ENCODE assay signal across 10 cellular contexts in the genomic region with DNA sequence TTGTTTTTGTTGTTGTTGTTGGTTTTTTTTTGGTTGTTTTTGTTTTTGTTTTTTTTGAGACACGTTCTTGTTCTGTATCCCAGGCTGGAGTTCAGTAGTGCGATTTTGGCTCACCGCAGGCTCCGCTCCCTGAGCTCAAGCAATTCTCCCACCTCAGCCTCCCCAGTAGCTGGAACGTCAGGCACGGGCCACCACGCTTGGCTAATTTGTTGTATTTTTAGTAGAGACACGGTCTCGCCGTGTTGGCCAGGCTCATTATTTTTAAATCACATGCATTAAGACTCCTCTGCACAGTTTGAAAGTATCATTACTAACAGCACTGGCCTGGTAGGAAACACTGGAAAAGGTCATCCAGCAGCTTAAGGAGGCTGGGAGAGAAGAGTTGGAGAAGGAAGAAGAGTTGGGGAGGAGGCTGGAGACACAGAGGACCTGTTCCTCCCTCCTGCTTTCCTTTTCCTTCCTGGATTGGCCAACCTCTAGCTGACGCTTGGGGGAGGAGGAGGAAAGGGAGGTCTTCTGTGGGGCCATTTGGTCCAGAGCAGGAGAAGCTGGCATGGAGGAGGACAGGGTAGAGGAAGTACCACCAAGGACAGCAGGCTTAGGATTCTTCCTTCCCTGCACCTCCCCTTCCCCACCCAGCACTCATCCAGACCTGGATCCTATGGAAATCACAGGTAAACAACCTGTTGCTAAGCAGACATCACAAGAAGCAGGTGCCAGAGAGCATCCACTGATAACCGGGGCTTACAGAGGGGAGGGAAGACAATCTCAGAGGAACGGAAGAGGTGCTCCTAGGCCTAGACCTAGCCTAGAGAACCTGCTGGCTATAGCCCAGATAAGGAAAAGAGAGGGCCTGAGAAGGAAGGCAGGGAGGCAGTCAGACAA.
DNase-seq lines count a peak whose midpoint lies in the region; ATAC-seq, FAIRE-seq and TF ChIP-seq lines count a peak whose summit lies in the region.
"Had no signal": no experiment of that assay in that cellular context is flagged by ENCODE, and none has a peak within 500 bp of the region (broad histone marks: within the 10 kb centered on the region; RNA-seq: fewer than 3 reads in every experiment).

No MANE protein-coding gene starts in this region.

- H4K91ac ChIP-seq in H1 (replicated peaks; ENCODE audit: insufficient read length, low read length) = no peak overlapping the region

- no peak overlapping the region for H4K5ac ChIP-seq in H1 (ENCODE audit: insufficient read length, low read depth, low read length)

- TF ChIP-seq RAD21 in H1 (IDR thresholded peaks at IDR 0.05 in 1 of 2, conservative IDR thresholded peaks at IDR 0.05 in 1 of 2; ENCODE audit: low read depth in 2 of 2, low read length in 2 of 2) = no peak

- H3K36me3 ChIP-seq in CD8-positive, alpha-beta T cell (ENCODE audit: insufficient read depth, low read length) = no peaks in the 10 kb centered on the region
- H3K36me3 ChIP-seq in H1 (ENCODE audit: control insufficient read depth in 2 of 4, insufficient read depth in 4 of 4, low read length in 3 of 4) (no peaks in the 10 kb centered on the region), PC-3 (ENCODE audit: low read depth, low read length) (no peaks in the 10 kb centered on the region)

- H3K4me1 Mint-ChIP-seq in CD8-positive, alpha-beta T cell (ENCODE audit: low read depth) = peaks cover 26% of the 10 kb centered on the region
- peaks cover 11 to 17% (median 14%) of the 10 kb centered on the region in 3 donors for H3K4me1 Mint-ChIP-seq in IgD-negative memory B cell
- H3K4me1 Mint-ChIP-seq in naive thymus-derived CD8-positive, alpha-beta T cell = peaks cover 25 to 32% (median 30%) of the 10 kb centered on the region in 4 donors

- DNase-seq in CD8-positive, alpha-beta T cell = no peak
- DNase-seq in H1 (ENCODE audit: low read depth in 1 of 2, low spot score in 2 of 2) (no peak), PC-3 (no peak), SHP77 treated with DMSO at 0.1 percent for 48 hours (lab: John Stamatoyannopoulos, UW) (no peak)
- DNase-seq in naive thymus-derived CD8-positive, alpha-beta T cell = no peak
- DNase-seq: activated CD4-positive, alpha-beta T cell treated with anti-CD3 and anti-CD28 coated beads, Interleukin-2, amount 10 ng/mL, durations not matched to agents 7 days and 5 days; effector CD8-positive, alpha-beta T cell; NCI-H1694 had no signal

- POLR2A ChIA-PET in CD8-positive, alpha-beta T cell (lab: Charles Lee) = no interaction called here
- POLR2A ChIA-PET in H1 (lab: Charles Lee; ENCODE audit: partially characterized antibody) = interaction anchor here (1.0 kb wide), 1 partner anchor 10 kb away, joined by 3 read pairs; no protein-coding TSS in a partner anchor
- POLR2A ChIA-PET in naive thymus-derived CD8-positive, alpha-beta T cell (lab: Charles Lee) = no interaction called here
- POLR2A ChIA-PET in PC-3 (lab: Charles Lee; ENCODE audit: unreplicated experiment) = no interaction called here

- H3K18ac ChIP-seq in H1 (ENCODE audit: extremely low read depth, low read length) = no peak overlapping the region

- ATAC-seq in CD8-positive, alpha-beta T cell = no peak
- no peak for ATAC-seq in naive thymus-derived CD8-positive, alpha-beta T cell
- ATAC-seq in PC-3 = no peak
- no peak for ATAC-seq in GM18502 (IDR thresholded peaks at IDR 0.05; ENCODE audit: poor library complexity, unreplicated experiment)

- no peaks in the 10 kb centered on the region for H3K9me3 Mint-ChIP-seq in CD8-positive, alpha-beta T cell
- H3K9me3 Mint-ChIP-seq in IgD-negative memory B cell = no peaks in the 10 kb centered on the region
- no peaks in the 10 kb centered on the region for H3K9me3 Mint-ChIP-seq in naive thymus-derived CD8-positive, alpha-beta T cell
- H3K9me3 Mint-ChIP-seq: activated CD4-positive, alpha-beta T cell treated with anti-CD3 and anti-CD28 coated beads, Interleukin-2, amount 10 ng/mL, durations not matched to agents 7 days and 5 days had no signal

- peaks cover 12% of the 10 kb centered on the region for H3K27me3 Mint-ChIP-seq in CD8-positive, alpha-beta T cell (ENCODE audit: low read depth)
- peaks cover 20% of the 10 kb centered on the region for H3K27me3 Mint-ChIP-seq in IgD-negative memory B cell
- peaks cover 2 to 18% (median 7%) of the 10 kb centered on the region in 5 donors for H3K27me3 Mint-ChIP-seq in naive thymus-derived CD8-positive, alpha-beta T cell

- FAIRE-seq in H1 (lab: Jason Lieb, UNC) = no peak

- no peak overlapping the region for H4K8ac ChIP-seq in H1 (ENCODE audit: extremely low read depth, insufficient read depth, low read length)

- peak overlapping the region; percentile 42; the same call in 1 of the 2 replicates for H2AK5ac ChIP-seq in H1 (ENCODE audit: low read depth, low read length)

- H3K9ac ChIP-seq in H1 (replicated peaks in 1 of 4; ENCODE audit: extremely low read depth in 1 of 4, low read depth in 3 of 4, low read length in 3 of 4) = no peak overlapping the region
- no peak overlapping the region for H3K9ac ChIP-seq in PC-3 (ENCODE audit: low read length)

- no peak for TF ChIP-seq EP300 in H1 (IDR thresholded peaks at IDR 0.05; ENCODE audit: borderline replicate concordance in 1 of 2, low read depth in 2 of 2, low read length in 2 of 2)

- WGBS in H1 (ENCODE audit: extremely low coverage in 1 of 2, insufficient coverage in 1 of 2, insufficient read length in 1 of 2, insufficient replicate concordance in 2 of 2, low coverage in 1 of 2, low lambda C conversion rate in 2 of 2, missing lambda C conversion rate in 1 of 2), 2 experiments = 79% methylated on average over 13 of the region's 13 CpGs; no CpG with 5 or more reads in 1 of the 2 experiments

- H2BK20ac ChIP-seq in H1 (ENCODE audit: low read length) = no peak overlapping the region

- BruUV-seq in PC-3 (replicated peaks; lab: Mats Ljungman, UMichigan) = no TSS peak

- peaks cover 18% of the 10 kb centered on the region for H3K4me1 ChIP-seq in CD8-positive, alpha-beta T cell (ENCODE audit: insufficient read depth, low read length)
- peaks cover 8 to 22% (median 16%) of the 10 kb centered on the region in 4 experiments for H3K4me1 ChIP-seq in H1 (replicated peaks in 1 of 4; ENCODE audit: control insufficient read depth in 3 of 4, insufficient read depth in 4 of 4, low read length in 3 of 4)
- peaks cover 31% of the 10 kb centered on the region for H3K4me1 ChIP-seq in PC-3 (ENCODE audit: insufficient read depth, low read length)

- no peak overlapping the region for H3K14ac ChIP-seq in H1 (ENCODE audit: insufficient read length)

- H3K23ac ChIP-seq in H1 (ENCODE audit: insufficient read length) = no peak overlapping the region

- H2BK5ac ChIP-seq in H1 (ENCODE audit: low read depth, low read length) = no peak overlapping the region

- H3K27ac ChIP-seq in CD8-positive, alpha-beta T cell (ENCODE audit: low read depth, low read length) = no peak overlapping the region
- no peak overlapping the region for H3K27ac ChIP-seq in H1 (ENCODE audit: low read depth, low read length)
- no peak overlapping the region for H3K27ac ChIP-seq in PC-3 (ENCODE audit: low read length)

- no peak overlapping the region for H2BK12ac ChIP-seq in H1 (ENCODE audit: low read depth, low read length)

- intact Hi-C loops in CD8-positive, alpha-beta T cell (cut with DNase I, micrococcal nuclease) = no loop called here
- intact Hi-C loops in PC-3 (cut with micrococcal nuclease) = no loop called here

- H2BK120ac ChIP-seq in H1 (replicated peaks; ENCODE audit: low read depth, low read length) = no peak overlapping the region

- H2AFZ ChIP-seq in H1 (ENCODE audit: low read length) (no peak overlapping the region), PC-3 (ENCODE audit: low read length) (no peak overlapping the region)

- H3K4me3 ChIP-seq in CD8-positive, alpha-beta T cell (ENCODE audit: low read depth, low read length) = no peak overlapping the region
- H3K4me3 ChIP-seq in H1 (ENCODE audit: extremely low read depth in 1 of 4, insufficient read depth in 2 of 4, low read depth in 3 of 4, low read length in 4 of 4) = no peak overlapping the region
- H3K4me3 ChIP-seq in PC-3 (ENCODE audit: low read length) = no peak overlapping the region

- H3K4ac ChIP-seq in H1 (replicated peaks; ENCODE audit: insufficient read length, low read depth, low read length) = no peak overlapping the region

- no peak for TF ChIP-seq POLR2A in H1 (IDR thresholded peaks at IDR 0.05; ENCODE audit: control extremely low read depth in 1 of 2, low read depth in 2 of 2, low read length in 2 of 2)

- TF ChIP-seq CTCF in CD8-positive, alpha-beta T cell (IDR thresholded peaks at IDR 0.05) = no peak
- no peak for TF ChIP-seq CTCF in H1 (IDR thresholded peaks at IDR 0.05; ENCODE audit: control extremely low read depth in 1 of 3, insufficient read depth in 1 of 3, low read depth in 1 of 3, low read length in 3 of 3)
- no peak for TF ChIP-seq CTCF in PC-3 (conservative IDR thresholded peaks at IDR 0.05; ENCODE audit: low read depth, low read length)

- no peaks in the 10 kb centered on the region for H3K79me1 ChIP-seq in H1 (ENCODE audit: low read depth, low read length)

- no peaks in the 10 kb centered on the region for H3K27me3 ChIP-seq in CD8-positive, alpha-beta T cell (ENCODE audit: insufficient read depth, low read length)
- H3K27me3 ChIP-seq in H1 (replicated peaks in 1 of 4; ENCODE audit: control insufficient read depth in 3 of 4, extremely low read depth in 1 of 4, insufficient read depth in 3 of 4, low read length in 3 of 4) = no peaks in the 10 kb centered on the region
- no peaks in the 10 kb centered on the region for H3K27me3 ChIP-seq in PC-3 (ENCODE audit: low read length)

- no peaks in the 10 kb centered on the region; the same call in 1 of the 2 replicates for H3K23me2 ChIP-seq in H1 (ENCODE audit: low read depth, low read length)

- peak overlapping the region; percentile 92 for H3K27ac Mint-ChIP-seq in CD8-positive, alpha-beta T cell
- H3K27ac Mint-ChIP-seq in IgD-negative memory B cell = peak overlapping the region in 1 of 3 donors; percentile 38
- peak overlapping the region; percentile 44 to 96 (median 94) for H3K27ac Mint-ChIP-seq in naive thymus-derived CD8-positive, alpha-beta T cell

- H3K9me2 ChIP-seq in PC-3 (replicated peaks; ENCODE audit: low read length) = no peaks in the 10 kb centered on the region

- H3K79me2 ChIP-seq in H1 (ENCODE audit: control insufficient read depth in 1 of 2, insufficient read depth in 2 of 2, low read length in 2 of 2) = no peaks in the 10 kb centered on the region
- H3K79me2 ChIP-seq in PC-3 (ENCODE audit: low read length) = peaks cover 50% of the 10 kb centered on the region

- H3K9me3 ChIP-seq in CD8-positive, alpha-beta T cell (ENCODE audit: low read length) = no peaks in the 10 kb centered on the region
- no peaks in the 10 kb centered on the region for H3K9me3 ChIP-seq in H1 (ENCODE audit: insufficient read depth in 2 of 2, low read depth in 1 of 2, low read length in 1 of 2)
- no peaks in the 10 kb centered on the region for H3K9me3 ChIP-seq in PC-3 (ENCODE audit: low read length)

- H3K4me3 Mint-ChIP-seq in CD8-positive, alpha-beta T cell = peak overlapping the region; percentile 85
- peak overlapping the region; percentile 49 to 93 (median 76) for H3K4me3 Mint-ChIP-seq in IgD-negative memory B cell
- H3K4me3 Mint-ChIP-seq in naive thymus-derived CD8-positive, alpha-beta T cell = peak overlapping the region in 9 of 10 donors; percentile 15 to 91 (median 87)

- no peaks in the 10 kb centered on the region for H3F3A ChIP-seq in PC-3 (ENCODE audit: low read length, unreplicated experiment)

- no peak overlapping the region for H3K56ac ChIP-seq in H1 (replicated peaks; ENCODE audit: insufficient read length, low read depth, low read length)

- no peak overlapping the region for H2BK15ac ChIP-seq in H1 (ENCODE audit: low read length)

- H4K20me1 ChIP-seq in H1 (replicated peaks in 1 of 2; ENCODE audit: control insufficient read depth in 1 of 2, insufficient read depth in 2 of 2, low read length in 2 of 2) (no peaks in the 10 kb centered on the region), PC-3 (ENCODE audit: low read length) (no peaks in the 10 kb centered on the region)

- CTCF ChIA-PET in CD8-positive, alpha-beta T cell (lab: Charles Lee) = no interaction called here
- CTCF ChIA-PET in H1 (lab: Charles Lee; ENCODE audit: partially characterized antibody) (interaction anchor here (0.6 to 26.5 kb wide), 7 partner anchors 9 to 116 kb away, joined by 3 to 335 read pairs (median 4); partner anchors contain the start of genes GOLT1A and PLEKHA6), PC-3 (lab: Charles Lee) (no interaction called here)

- H3K36me3 Mint-ChIP-seq in CD8-positive, alpha-beta T cell = no peaks in the 10 kb centered on the region
- peaks cover 3% of the 10 kb centered on the region for H3K36me3 Mint-ChIP-seq in IgD-negative memory B cell
- H3K36me3 Mint-ChIP-seq in naive thymus-derived CD8-positive, alpha-beta T cell = no peaks in the 10 kb centered on the region

- H3K4me2 ChIP-seq in H1 (ENCODE audit: insufficient read depth in 1 of 2, low read depth in 2 of 2, low read length in 2 of 2) (no peak overlapping the region), PC-3 (ENCODE audit: low read length) (no peak overlapping the region)
